8 cellular contexts compared by ENCODE assay signal in genomic region chr10:77004917-77005564, GRCh38.
DNase-seq lines count a peak whose midpoint lies in the region; ATAC-seq and TF ChIP-seq lines count a peak whose summit lies in the region.

No MANE protein-coding gene starts in this region.

- no peaks in the 10 kb centered on the region for H3K27me3 ChIP-seq in CD4-positive, alpha-beta T cell (ENCODE audit: control insufficient read depth, insufficient read depth, low read length)
- no peaks in the 10 kb centered on the region for H3K27me3 ChIP-seq in GM23248 (replicated peaks; ENCODE audit: insufficient read depth)

- no peak overlapping the region for H3K9ac ChIP-seq in GM23248

- CTCF ChIA-PET in CD4-positive, alpha-beta T cell (lab: Charles Lee) = no interaction called here

- POLR2A ChIA-PET in CD4-positive, alpha-beta T cell (lab: Charles Lee) = no interaction called here

- no peak overlapping the region for H3K4me2 ChIP-seq in GM23248 (ENCODE audit: unreplicated experiment)

- no peaks in the 10 kb centered on the region for H3K36me3 ChIP-seq in GM23248 (ENCODE audit: low read depth)

- no peak overlapping the region for H3K4me3 ChIP-seq in GM23248

- peaks cover 7% of the 10 kb centered on the region for H3F3A ChIP-seq in GM23248 (ENCODE audit: insufficient read depth)

- no peaks in the 10 kb centered on the region for H3K9me2 ChIP-seq in GM23248 (ENCODE audit: insufficient read depth)

- H3K79me2 ChIP-seq in GM23248 (ENCODE audit: insufficient read depth) = no peaks in the 10 kb centered on the region

- H3K36me3 Mint-ChIP-seq in CD4-positive, alpha-beta T cell (ENCODE audit: low read depth) = no peaks in the 10 kb centered on the region

- H3K9me3 Mint-ChIP-seq in CD4-positive, alpha-beta T cell = no peaks in the 10 kb centered on the region

- intact Hi-C loops in CD4-positive, alpha-beta T cell (cut with DNase I, micrococcal nuclease) = no loop called here

- peak; percentile 47 for TF ChIP-seq CTCF in CD4-positive, alpha-beta T cell (IDR thresholded peaks at IDR 0.05)

- whole genome bisulfite sequencing in GM23248 (ENCODE audit: low coverage in 1 of 2, low lambda C conversion rate in 2 of 2, missing lambda C conversion rate in 2 of 2), 2 experiments = 69 to 70% methylated on average over 3 of the region's 3 CpGs

- H2AFZ ChIP-seq in GM23248 = no peak overlapping the region

- no peak for ATAC-seq in CD4-positive, alpha-beta T cell (ENCODE audit: poor library complexity)
- peak; percentile 93 for ATAC-seq in left lobe of liver
- ATAC-seq in GM18519 (IDR thresholded peaks at IDR 0.05; ENCODE audit: low FRiP score, unreplicated experiment) = no peak
- no peak for ATAC-seq in GM18517 (IDR thresholded peaks at IDR 0.05; ENCODE audit: unreplicated experiment)
- ATAC-seq in HG02852 (IDR thresholded peaks at IDR 0.05; ENCODE audit: unreplicated experiment) = no peak

- H3K27ac Mint-ChIP-seq in CD4-positive, alpha-beta T cell = no peak overlapping the region

- no peak for DNase-seq in CD4-positive, alpha-beta T cell
- DNase-seq in GM23248 (peak; percentile 68), NCI-H2227 (lab: John Stamatoyannopoulos, UW; ENCODE audit: unreplicated experiment) (peak; percentile 65), cerebellar cortex (ENCODE audit: low spot score) (peak; percentile 69), left lobe of liver (ENCODE audit: low spot score) (no peak)

- H3K9me3 ChIP-seq in CD4-positive, alpha-beta T cell (ENCODE audit: control insufficient read depth, low read length) = no peaks in the 10 kb centered on the region
- H3K9me3 ChIP-seq in GM23248 (ENCODE audit: low read depth) = peaks cover 5% of the 10 kb centered on the region

- H3K4me3 Mint-ChIP-seq in CD4-positive, alpha-beta T cell = no peak overlapping the region

- H4K20me1 ChIP-seq in GM23248 (ENCODE audit: insufficient read depth) = no peaks in the 10 kb centered on the region

- H3K4me1 ChIP-seq in GM23248 (ENCODE audit: insufficient read depth) = no peaks in the 10 kb centered on the region

- H3K27ac ChIP-seq in CD4-positive, alpha-beta T cell (ENCODE audit: low read depth, low read length) = no peak overlapping the region
- H3K27ac ChIP-seq in GM23248 = no peak overlapping the region

- no peaks in the 10 kb centered on the region for H3K27me3 Mint-ChIP-seq in CD4-positive, alpha-beta T cell

- H3K4me1 Mint-ChIP-seq in CD4-positive, alpha-beta T cell (ENCODE audit: low read depth) = no peaks in the 10 kb centered on the region

- in situ Hi-C loops in GM23248 (cut with MboI) = no loop called here

Comparison
In these comparisons a context has a peak if more than half of its experiments do, and no peak if none do; other contexts are left out.
1. DNase-seq: peak in GM23248 (single experiment), NCI-H2227 (single experiment) and cerebellar cortex (single experiment); none in CD4-positive, alpha-beta T cell (0 of 10) and left lobe of liver (single experiment).